23 cellular contexts compared by ENCODE assay signal in the genomic region with DNA sequence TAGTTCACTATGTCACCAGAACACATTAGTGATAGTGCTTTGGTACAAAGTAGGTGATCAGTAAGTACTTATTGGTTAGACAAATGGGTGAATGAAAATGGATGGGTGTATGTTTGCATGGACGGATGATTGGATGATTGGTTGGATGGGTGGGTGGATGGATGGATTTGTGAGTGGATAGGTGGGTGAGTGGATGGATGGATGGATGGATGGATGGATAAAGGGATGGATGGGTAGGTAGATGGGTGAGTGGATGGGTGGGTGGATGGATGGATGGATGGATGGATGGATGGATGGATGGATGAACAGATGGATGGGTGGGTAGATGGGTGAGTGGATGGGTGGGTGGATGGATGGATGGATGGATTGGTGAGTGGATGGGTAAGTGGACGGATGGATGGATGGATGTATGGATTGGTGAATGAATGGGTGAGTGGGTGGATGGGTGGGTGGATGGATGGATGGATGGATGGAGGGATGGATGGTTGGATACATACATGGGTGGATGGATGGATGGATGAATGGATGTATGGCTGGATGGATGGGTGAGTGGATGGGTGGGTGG.
"Had no signal": no experiment of that assay in that cellular context is flagged by ENCODE, and none has a peak within 500 bp of the region (broad histone marks: within the 10 kb centered on the region; RNA-seq: fewer than 3 reads in every experiment).

No MANE protein-coding gene starts in this region.

- H3K4me1 Mint-ChIP-seq: natural killer cell had no signal

- H3K27me3 ChIP-seq: ovary, right atrium auricular region, stomach, testis, thyroid gland, transverse colon, upper lobe of left lung had no signal

- H3K27ac Mint-ChIP-seq: mesothelial cell of epicardium; natural killer cell; progenitor cell of endocrine pancreas; stimulated activated naive B cell treated with anti-CD40 and anti-IgM and Interleukin-4, amounts not matched to agents 10 μg/mL and 1 μg/mL and 100 μg/mL, for 72 hours had no signal

- H3K27ac ChIP-seq: left ventricle myocardium inferior, ovary, right atrium auricular region, skin epidermis, stomach, testis, thyroid gland, transverse colon, upper lobe of left lung had no signal

- H3K9me3 Mint-ChIP-seq: mesothelial cell of epicardium had no signal

- H3K36me3 Mint-ChIP-seq: mesothelial cell of epicardium; natural killer cell; stimulated activated naive B cell treated with anti-CD40 and anti-IgM and Interleukin-4, amounts not matched to agents 10 μg/mL and 1 μg/mL and 100 μg/mL, for 72 hours had no signal

- H3K4me3 ChIP-seq: left ventricle myocardium inferior, lung, ovary, right atrium auricular region, skin epidermis, stomach, testis, thyroid gland, transverse colon, upper lobe of left lung had no signal

- H3K9me3 ChIP-seq: left ventricle myocardium inferior, ovary, right atrium auricular region, stomach, testis, thyroid gland, transverse colon, upper lobe of left lung had no signal

- DNase-seq: islet precursor cell; mesendoderm; naive B cell; natural killer cell; stimulated activated CD4-positive, alpha-beta T cell treated with anti-CD3 and anti-CD28 coated beads, Interleukin-12 subunit alpha, Interleukin-12 subunit beta, amount 100 ng/mL, for 4 hours; stimulated activated CD4-positive, alpha-beta T cell treated with anti-CD3 and anti-CD28 coated beads, Interleukin-15, amount 100 ng/mL, for 24 hours; stimulated activated CD4-positive, alpha-beta T cell treated with anti-CD3 and anti-CD28 coated beads, Interleukin-2, amount 100 ng/mL, for 24 hours; stimulated activated CD4-positive, alpha-beta T cell treated with anti-CD3 and anti-CD28 coated beads, Interleukin-4, amount 100 ng/mL, for 1 hour; stimulated activated naive B cell treated with anti-CD40 and anti-IgM and Interleukin-4, amounts not matched to agents 10 μg/mL and 1 μg/mL and 100 μg/mL, for 72 hours; stimulated activated naive CD8-positive, alpha-beta T cell treated with anti-CD3 and anti-CD28 coated beads, Interleukin-15, Interleukin-2, amounts not matched to agents 100 U/mL and 50 U/mL, for 24 hours; stomach; thyroid gland; transverse colon; upper lobe of left lung had no signal

- ATAC-seq: natural killer cell; sciatic nerve; stimulated activated naive B cell treated with anti-CD40 and anti-IgM and Interleukin-4, amounts not matched to agents 10 μg/mL and 1 μg/mL and 100 μg/mL, for 72 hours; stimulated activated naive CD8-positive, alpha-beta T cell treated with anti-CD3 and anti-CD28 coated beads, Interleukin-15, Interleukin-2, amounts not matched to agents 100 U/mL and 50 U/mL, for 24 hours had no signal

- H3K4me3 Mint-ChIP-seq: mesothelial cell of epicardium; naive B cell; natural killer cell; stimulated activated naive B cell treated with anti-CD40 and anti-IgM and Interleukin-4, amounts not matched to agents 10 μg/mL and 1 μg/mL and 100 μg/mL, for 72 hours had no signal

- H3K36me3 ChIP-seq: left ventricle myocardium inferior, ovary, right atrium auricular region, stomach, thyroid gland, transverse colon, upper lobe of left lung had no signal
